Comparison of ENCODE assay signal across 8 cellular contexts in genomic region chr17:36600936-36601302, GRCh38. TPM values are rescaled to one million over a fixed set of nuclear protein-coding genes. Genes with fewer than 3 reads are reported as not detected.
DNase-seq lines count a peak whose midpoint lies in the region; ATAC-seq and TF ChIP-seq lines count a peak whose summit lies in the region.

No MANE protein-coding gene starts in this region.

- peak overlapping the region; percentile 78 for H3K4me2 ChIP-seq in IMR-90 (ENCODE audit: low read depth, low read length)

- H4K8ac ChIP-seq in IMR-90 (ENCODE audit: low read depth in 2 of 2, low read length in 2 of 2), result peak overlapping the region; percentile 93 to 98

- peak overlapping the region; percentile 77 for H4K5ac ChIP-seq in IMR-90 (ENCODE audit: low read depth, low read length)

- peaks cover 24 to 56% of the 10 kb centered on the region in 2 experiments; a peak in 3 of 4 replicates for H3K79me1 ChIP-seq in IMR-90 (ENCODE audit: low read depth in 1 of 2, low read length in 2 of 2)

- H3K4me3 ChIP-seq in IMR-90 (ENCODE audit: insufficient read depth, low read depth, low read length) (peak overlapping the region; percentile 79), right lobe of liver (peak overlapping the region; percentile 93 to 96 (median 94)), tibial artery (peak overlapping the region; percentile 68 to 89)

- H2BK15ac ChIP-seq in IMR-90 (ENCODE audit: low read depth, low read length), result peak overlapping the region; percentile 15; the same call in 1 of the 3 replicates

- TF ChIP-seq CTCF in IMR-90 (conservative IDR thresholded peaks at IDR 0.05; ENCODE audit: low read depth, low read length) (no peak), brain (conservative IDR thresholded peaks at IDR 0.05) (no peak), right lobe of liver (IDR thresholded peaks at IDR 0.05) (no peak), tibial artery (IDR thresholded peaks at IDR 0.05) (no peak)

- in situ Hi-C loops in IMR-90 (cut with MboI; ENCODE audit: low sequenced_read_pairs), result loop anchor here (10.0 kb wide), 1 partner anchor 774 kb away; the partner anchor contains the start of gene C17orf78

- H3K36me3 ChIP-seq in IMR-90 (ENCODE audit: control insufficient read depth, insufficient read depth, low read length) (no peaks in the 10 kb centered on the region; the same call in 1 of the 2 replicates), right lobe of liver (no peaks in the 10 kb centered on the region), tibial artery (no peaks in the 10 kb centered on the region)

- H3K4ac ChIP-seq in IMR-90 (ENCODE audit: low read depth, low read length), result peak overlapping the region; percentile 86

- POLR2A ChIA-PET in IMR-90 (lab: Charles Lee; ENCODE audit: unreplicated experiment), result interaction anchor here (0.5 kb wide), 1 partner anchor 61 kb away, joined by 3 read pairs; no protein-coding TSS in a partner anchor

- H2BK20ac ChIP-seq in IMR-90 (ENCODE audit: low read depth, low read length), result no peak overlapping the region

- H3K4me1 Mint-ChIP-seq in brain, result peaks cover 31% of the 10 kb centered on the region

- H3K27ac ChIP-seq in IMR-90 (ENCODE audit: insufficient read depth, low read length), result peak overlapping the region; percentile 74
- H3K27ac ChIP-seq in right lobe of liver, result peak overlapping the region; percentile 55 to 80 (median 74)
- H3K27ac ChIP-seq in tibial artery, result peak overlapping the region; percentile 80 to 83

- CTCF ChIA-PET in IMR-90 (lab: Yijun Ruan, JAX), result no interaction called here

- DNase-seq in IMR-90, result no peak
- peak in 1 of 3 donors; percentile 52 for DNase-seq in right lobe of liver
- no peak for DNase-seq in tibial artery
- DNase-seq in hippocampal formation (lab: John Stamatoyannopoulos, UW), result no peak
- DNase-seq in cerebellum (ENCODE audit: low spot score), result no peak
- DNase-seq in activated CD4-positive, CD25-positive, alpha-beta regulatory T cell (lab: John Stamatoyannopoulos, UW), result no peak

- intact Hi-C loops in IMR-90 (cut with micrococcal nuclease) (loop anchor here (5.0 kb wide), 1 partner anchor 891 kb away; no protein-coding TSS in a partner anchor), right lobe of liver (cut with DNase I) (no loop called here), tibial artery (cut with DNase I; ENCODE audit: low total_unique reads) (no loop called here)

- peak overlapping the region; percentile 66 for H3K23ac ChIP-seq in IMR-90 (ENCODE audit: low read depth, low read length)

- peak overlapping the region; percentile 51 for H4K91ac ChIP-seq in IMR-90 (ENCODE audit: insufficient read depth, low read depth, low read length)

- peak overlapping the region; percentile 79 for H3K9ac ChIP-seq in IMR-90 (ENCODE audit: low read depth, low read length)

- peak overlapping the region; percentile 63 for H2AK9ac ChIP-seq in IMR-90 (replicated peaks; ENCODE audit: low read depth, low read length, poor library complexity)

- peak overlapping the region; percentile 59 for H2BK5ac ChIP-seq in IMR-90 (ENCODE audit: low read depth, low read length, poor library complexity, severe bottlenecking)

- peak overlapping the region; percentile 5; the same call in 1 of the 2 replicates for H2BK120ac ChIP-seq in IMR-90 (ENCODE audit: low read depth, low read length)

- H3K14ac ChIP-seq in IMR-90 (replicated peaks; ENCODE audit: low read depth, low read length), result peak overlapping the region; percentile 74

- H3K18ac ChIP-seq in IMR-90 (ENCODE audit: low read depth, low read length), result peak overlapping the region; percentile 31

- H4K20me1 ChIP-seq in IMR-90 (ENCODE audit: insufficient read depth, low read length), result peaks cover 12% of the 10 kb centered on the region

- H3K27me3 ChIP-seq in IMR-90 (ENCODE audit: control insufficient read depth, insufficient read depth, low read length), result no peaks in the 10 kb centered on the region
- H3K27me3 ChIP-seq in right lobe of liver, result no peaks in the 10 kb centered on the region
- no peaks in the 10 kb centered on the region for H3K27me3 ChIP-seq in tibial artery

- H3K9me3 ChIP-seq in IMR-90 (ENCODE audit: control insufficient read depth, insufficient read depth, low read length), result no peaks in the 10 kb centered on the region
- no peaks in the 10 kb centered on the region for H3K9me3 ChIP-seq in right lobe of liver
- H3K9me3 ChIP-seq in tibial artery, result no peaks in the 10 kb centered on the region

- TF ChIP-seq RAD21 in IMR-90 (IDR thresholded peaks at IDR 0.05; ENCODE audit: low read length), result no peak

- peak overlapping the region; percentile 88 to 90 (median 89) for H3K4me3 Mint-ChIP-seq in brain

- H3K27me3 Mint-ChIP-seq in brain, result peaks cover 9% of the 10 kb centered on the region

- peak overlapping the region; percentile 98 for H2AFZ ChIP-seq in IMR-90 (replicated peaks; ENCODE audit: low read length, poor library complexity)

- peak overlapping the region; percentile 59 for H3K56ac ChIP-seq in IMR-90 (ENCODE audit: extremely low read depth, insufficient read depth, low read length)

- peak overlapping the region; percentile 84 for H2AK5ac ChIP-seq in IMR-90 (ENCODE audit: low read depth, low read length)

- WGBS in IMR-90 (ENCODE audit: extremely low coverage in 2 of 2, insufficient read length in 1 of 2), 2 experiments, result 36% methylated on average over 4 of the region's 10 CpGs; no CpG with 5 or more reads in 1 of the 2 experiments
- 0% methylated on average over 2 of the region's 10 CpGs for WGBS in right lobe of liver (ENCODE audit: insufficient coverage, low coverage, low lambda C conversion rate, missing lambda C conversion rate)

- no peaks in the 10 kb centered on the region for H3K9me3 Mint-ChIP-seq in brain

- ATAC-seq in GM18502 (IDR thresholded peaks at IDR 0.05; ENCODE audit: poor library complexity, unreplicated experiment) (peak; percentile 24), IMR-90 (ENCODE audit: low read depth) (peak; percentile 21), right lobe of liver (no peak)

- peaks cover under 1% of the 10 kb centered on the region for H3K36me3 Mint-ChIP-seq in brain

- no peak for TF ChIP-seq POLR2A in IMR-90 (IDR thresholded peaks at IDR 0.05; ENCODE audit: low read depth, low read length)
- no peak for TF ChIP-seq POLR2A in right lobe of liver (IDR thresholded peaks at IDR 0.05)

- peaks cover 12% of the 10 kb centered on the region; the same call in 1 of the 2 replicates for H3K9me1 ChIP-seq in IMR-90 (ENCODE audit: insufficient read depth, low read length)

- no TSS peak for BruUV-seq in IMR-90 (replicated peaks; lab: Mats Ljungman, UMichigan)

- H3K27ac Mint-ChIP-seq in brain, result peak overlapping the region; percentile 89 to 98 (median 95)

- dilution Hi-C loops in IMR-90 (cut with HindIII; ENCODE audit: low sequenced_read_pairs, unreplicated experiment), result no loop called here

- H3K4me1 ChIP-seq in IMR-90 (ENCODE audit: control insufficient read depth, insufficient read depth, low read length) (peaks cover 6% of the 10 kb centered on the region), right lobe of liver (peaks cover 0 to 18% (median 3%) of the 10 kb centered on the region in 4 donors), tibial artery (peaks cover 0 to 26% (median 22%) of the 10 kb centered on the region in 4 donors)

TF ChIP-seq in IMR-90, 13 proteins besides CTCF, POLR2A, EP300 and RAD21:
- TF ChIP-seq MAFK (IDR thresholded peaks at IDR 0.05; ENCODE audit: low read depth, low read length), result no peak

RNA-seq across cellular contexts. Expression of gene MRM1, which starts 0.5 kb away (rescaled TPM):
- total RNA-seq in IMR-90 (2012; rRNA removed), result 2.2 TPM in 2 replicates
- 4.3 and 5.3 TPM in 2 replicates for polyA plus RNA-seq in IMR-90 (2012; rRNA removed)
- 3.0 and 5.1 TPM in 2 replicates for polyA plus RNA-seq in IMR-90 (2012; cell fraction: cytosol; rRNA removed)
- 3.7 and 8.0 TPM in 2 replicates for polyA plus RNA-seq in IMR-90 (2012; cell fraction: nucleus; rRNA removed; ENCODE audit: low replicate concordance)
- polyA plus RNA-seq in brain (ENCODE audit: insufficient read depth, low read depth, low replicate concordance), result 3.8 TPM
- total RNA-seq in right lobe of liver, result 1 to 10 TPM; 2.5 to 8.6 (median 6.0) TPM
- 2.2 TPM for total RNA-seq in cerebellum

RNA-seq across cellular contexts. Expression of gene DHRS11, which starts 9.2 kb away (rescaled TPM):
- total RNA-seq in IMR-90 (2012; rRNA removed), result 4.7 and 7.0 TPM in 2 replicates
- 14.5 and 14.6 TPM in 2 replicates for polyA plus RNA-seq in IMR-90 (2012; rRNA removed)
- 9.2 and 13.0 TPM in 2 replicates for polyA plus RNA-seq in IMR-90 (2012; cell fraction: cytosol; rRNA removed)
- polyA plus RNA-seq in IMR-90 (2012; cell fraction: nucleus; rRNA removed; ENCODE audit: low replicate concordance), result 33.5 and 35.9 TPM in 2 replicates
- polyA plus RNA-seq in brain (ENCODE audit: insufficient read depth, low read depth, low replicate concordance), result 27.1 TPM
- 10 to 100 TPM in 3 of 6 experiments, 1 to 10 TPM in 3; 5.1 to 13.6 (median 9.3) TPM for total RNA-seq in right lobe of liver
- 11.4 TPM for total RNA-seq in cerebellum

RNA-seq across cellular contexts. Expression of gene GGNBP2, which starts 56.2 kb away (rescaled TPM):
- total RNA-seq in IMR-90 (2012; rRNA removed) (40.7 and 44.2 TPM in 2 replicates), right lobe of liver (10 to 100 TPM; 24.3 to 39.6 (median 35.3) TPM), cerebellum (57.3 TPM)
- polyA plus RNA-seq in IMR-90 (2012; rRNA removed) (47.7 and 56.2 TPM in 2 replicates), brain (ENCODE audit: insufficient read depth, low read depth, low replicate concordance) (46.2 TPM)
- 44.9 and 50.5 TPM in 2 replicates for polyA plus RNA-seq in IMR-90 (2012; cell fraction: cytosol; rRNA removed)
- polyA plus RNA-seq in IMR-90 (2012; cell fraction: nucleus; rRNA removed; ENCODE audit: low replicate concordance), result 88.1 and 211 TPM in 2 replicates

Comparison
In these comparisons a context has a peak if more than half of its experiments do, and no peak if none do; other contexts are left out.
1. ATAC-seq: peak in GM18502 (single experiment) and IMR-90 (single experiment); none in right lobe of liver (0 of 4).
2. Peak in every context shown above with its lines, with median percentiles within 50 percentile points of each other: H3K27ac ChIP-seq and H3K4me3 ChIP-seq.